Comparison of ENCODE assay signal across 8 cellular contexts in genomic region chr16:78099372-78100161, GRCh38. TPM values are rescaled to one million over a fixed set of nuclear protein-coding genes. Genes with fewer than 3 reads are reported as not detected.
DNase-seq lines count a peak whose midpoint lies in the region; TF ChIP-seq lines count a peak whose summit lies in the region.

Gene WWOX, plus strand, starts transcription at chr16:78099654.

- peaks cover 9% of the 10 kb centered on the region for H3K4me1 ChIP-seq in HAP-1
- no peaks in the 10 kb centered on the region for H3K4me1 ChIP-seq in neural progenitor cell

- in situ Hi-C loops in HAP-1 (cut with MboI; ENCODE audit: low sequenced_read_pairs), result loop anchor here (25.0 kb wide), 1 partner anchor 1513 kb away; the partner anchor contains the start of gene MAF

- DNase-seq in GDM1 (lab: John Stamatoyannopoulos, UW) (peak; percentile 92), HAP-1 (ENCODE audit: low spot score in 2 of 2) (peak; percentile 88 to 95), MG63 (peak; percentile 93), SIG-M5 treated with dmso at 0.1 percent for 504 hours (lab: John Stamatoyannopoulos, UW; ENCODE audit: unreplicated experiment) (peak; percentile 98), activated gamma-delta T cell treated with Interleukin-2 at 50 U/mL for 16 hours (peak; percentile 93), foreskin fibroblast (peak; percentile 96 to 99), neural progenitor cell (ENCODE audit: low spot score) (peak; percentile 99), stromal cell of bone marrow (ENCODE audit: low read depth) (peak; percentile 97)

- no peak within 1 kb of the TSS for H3K27ac ChIP-seq in neural progenitor cell

- TF ChIP-seq CTCF in foreskin fibroblast (IDR thresholded peaks at IDR 0.05; ENCODE audit: low read depth, low read length), result peak; percentile 90
- peak; percentile 89 for TF ChIP-seq CTCF in neural progenitor cell (IDR thresholded peaks at IDR 0.05)

- peak within 1 kb of the TSS; percentile 75 for H3K4me2 ChIP-seq in neural progenitor cell

- H4K20me1 ChIP-seq in neural progenitor cell (ENCODE audit: low read depth), result peaks cover 30% of the 10 kb centered on the region

- H3K36me3 ChIP-seq in HAP-1 (replicated peaks) (no peaks in the 10 kb centered on the region), MG63 (no peaks in the 10 kb centered on the region), neural progenitor cell (no peaks in the 10 kb centered on the region)

- H3K79me2 ChIP-seq in neural progenitor cell (ENCODE audit: low read depth), result peaks cover 16% of the 10 kb centered on the region

- H3K9me3 ChIP-seq in HAP-1, result peaks cover 3% of the 10 kb centered on the region; the same call in 1 of the 2 replicates
- no peaks in the 10 kb centered on the region for H3K9me3 ChIP-seq in MG63
- H3K9me3 ChIP-seq in neural progenitor cell (ENCODE audit: low read depth), result no peaks in the 10 kb centered on the region

- H3K36me3 Mint-ChIP-seq in neural progenitor cell, result peaks cover 3% of the 10 kb centered on the region

- peaks cover 9% of the 10 kb centered on the region for H3K27me3 Mint-ChIP-seq in neural progenitor cell (ENCODE audit: insufficient read depth, low read depth)

- H3K27me3 ChIP-seq in HAP-1 (ENCODE audit: low read depth) (no peaks in the 10 kb centered on the region), MG63 (no peaks in the 10 kb centered on the region), neural progenitor cell (no peaks in the 10 kb centered on the region)

- peak within 1 kb of the TSS; percentile 87 for H3K4me3 Mint-ChIP-seq in neural progenitor cell

- peaks cover 10% of the 10 kb centered on the region for H3F3A ChIP-seq in neural progenitor cell (ENCODE audit: low read depth)

- H3K4me1 Mint-ChIP-seq in neural progenitor cell, result peaks cover 29% of the 10 kb centered on the region

- peaks cover 2% of the 10 kb centered on the region for H3K9me3 Mint-ChIP-seq in neural progenitor cell

- peak within 1 kb of the TSS; percentile 92 for H2AFZ ChIP-seq in neural progenitor cell (replicated peaks)

- peak within 1 kb of the TSS; percentile 6 for H3K9ac ChIP-seq in neural progenitor cell

- H3K27ac Mint-ChIP-seq in neural progenitor cell, result peak within 1 kb of the TSS; percentile 7

- H3K4me3 ChIP-seq in HAP-1 (peak within 1 kb of the TSS; percentile 76), MG63 (peak within 1 kb of the TSS; percentile 73), foreskin fibroblast (ENCODE audit: low read depth in 1 of 2, low read length in 2 of 2) (peak within 1 kb of the TSS; percentile 94 to 96), neural progenitor cell (peak within 1 kb of the TSS; percentile 81)

RNA-seq across cellular contexts. Expression of gene WWOX, which starts in this region (rescaled TPM):
- 11.4 and 30.3 TPM in 2 replicates for total RNA-seq in MG63 (2014; rRNA removed; shearing (Covaris generic); ENCODE audit: low replicate concordance)
- 54.9 and 63.7 TPM in 2 replicates for total RNA-seq in neural progenitor cell (ENCODE audit: low replicate concordance)
